8 cellular contexts compared by ENCODE assay signal in genomic region chr18:5456577-5457466, GRCh38.
DNase-seq lines count a peak whose midpoint lies in the region; ATAC-seq and TF ChIP-seq lines count a peak whose summit lies in the region.

No MANE protein-coding gene starts in this region.

- no peaks in the 10 kb centered on the region for H3K36me3 ChIP-seq in left lung

- no peaks in the 10 kb centered on the region for H3K27me3 ChIP-seq in left lung

- no peak for DNase-seq in AG09319 (ENCODE audit: extremely low read depth, low read depth)
- DNase-seq in MV-4-11 (lab: John Stamatoyannopoulos, UW) = peak; percentile 84
- DNase-seq in cerebellar cortex (ENCODE audit: low spot score) = peak; percentile 79
- peak in 1 of 2 donors; percentile 63 for DNase-seq in left lung
- DNase-seq in type B pancreatic cell (ENCODE audit: extremely low spot score, unreplicated experiment) = no peak
- no peak for DNase-seq in germinal center (ENCODE audit: low spot score)
- DNase-seq in NCI-H1092 (lab: John Stamatoyannopoulos, UW) = no peak

- no peaks in the 10 kb centered on the region for H3K27me3 Mint-ChIP-seq in type B pancreatic cell

- H3K36me3 Mint-ChIP-seq in type B pancreatic cell = no peaks in the 10 kb centered on the region

- no peak overlapping the region for H3K27ac ChIP-seq in left lung

- intact Hi-C loops in left lung (cut with DNase I) = no loop called here

- peak; percentile 93 for ATAC-seq in GM19351 (IDR thresholded peaks at IDR 0.05; ENCODE audit: unreplicated experiment)
- ATAC-seq in left lung = peak; percentile 81

- peaks cover 28% of the 10 kb centered on the region for H3K4me1 Mint-ChIP-seq in type B pancreatic cell (ENCODE audit: unreplicated experiment)

- peak; percentile 56 for TF ChIP-seq CTCF in AG09319 (IDR thresholded peaks at IDR 0.05; ENCODE audit: low read depth, low read length)
- TF ChIP-seq CTCF in left lung (IDR thresholded peaks at IDR 0.05) = peak in 1 of 2 donors; percentile 17
- TF ChIP-seq CTCF in type B pancreatic cell (conservative IDR thresholded peaks at IDR 0.05) = peak; percentile 71

- no peak overlapping the region for H3K4me3 ChIP-seq in left lung

- H3K4me3 Mint-ChIP-seq in type B pancreatic cell = peak overlapping the region; percentile 64

- H3K27ac Mint-ChIP-seq in type B pancreatic cell = peak overlapping the region; percentile 6

- H3K9me3 ChIP-seq in left lung = no peaks in the 10 kb centered on the region

- no peaks in the 10 kb centered on the region for H3K9me3 Mint-ChIP-seq in type B pancreatic cell

- peaks cover 0 to 15% of the 10 kb centered on the region in 2 donors for H3K4me1 ChIP-seq in left lung

Comparison
In these comparisons a context has a peak if more than half of its experiments do, and no peak if none do; other contexts are left out.
1. DNase-seq: peak in MV-4-11 (single experiment) and cerebellar cortex (single experiment); none in AG09319 (single experiment), type B pancreatic cell (single experiment), germinal center (single experiment) and NCI-H1092 (single experiment).